Comparison of ENCODE assay signal across 19 cellular contexts in the genomic region with DNA sequence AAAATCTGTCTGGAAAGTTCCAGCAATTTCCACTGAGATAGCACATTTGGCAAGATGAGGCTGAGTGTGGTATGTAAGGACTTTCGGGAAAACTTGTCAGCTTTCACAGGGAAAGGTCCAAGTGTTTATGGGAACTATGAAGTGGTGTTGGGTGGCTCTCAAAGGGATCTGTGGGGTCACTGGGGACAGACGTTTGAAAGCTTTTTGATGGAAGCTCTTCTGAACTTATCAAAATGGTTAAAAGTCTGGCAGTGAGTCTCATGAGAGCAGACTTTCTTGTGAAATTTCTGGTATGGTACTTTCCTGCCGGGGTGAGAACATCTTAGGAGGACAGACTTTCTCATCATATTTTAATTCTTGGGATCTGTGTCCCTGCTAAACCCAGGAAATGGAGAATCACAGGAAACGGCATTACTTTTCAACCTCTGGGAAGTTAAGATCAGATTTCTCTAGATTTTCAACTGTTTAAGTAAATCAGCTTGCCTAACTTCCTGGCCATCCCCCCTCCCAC.
A peak's percentile ranks its signal among the peaks of the same experiment; 100 is the strongest.
DNase-seq lines count a peak whose midpoint lies in the region; FAIRE-seq and TF ChIP-seq lines count a peak whose summit lies in the region.
"Had no signal": no experiment of that assay in that cellular context is flagged by ENCODE, and none has a peak within 500 bp of the region (broad histone marks: within the 10 kb centered on the region; RNA-seq: fewer than 3 reads in every experiment).

No MANE protein-coding gene starts in this region.

- BruUV-seq in A673 (replicated peaks; lab: Mats Ljungman, UMichigan): no TSS peak

- TF ChIP-seq CTCF in A673 (conservative IDR thresholded peaks at IDR 0.05; ENCODE audit: low read depth, low read length) (no peak), chondrocyte (IDR thresholded peaks at IDR 0.05) (no peak), kidney (IDR thresholded peaks at IDR 0.05; ENCODE audit: borderline replicate concordance, extremely low read depth, insufficient read depth) (no peak), sigmoid colon (IDR thresholded peaks at IDR 0.05) (no peak)

- H3K9me3 Mint-ChIP-seq in chondrocyte (ENCODE audit: low read depth): peaks cover 14% of the 10 kb centered on the region

- H3K4me3 Mint-ChIP-seq in chondrocyte (ENCODE audit: unreplicated experiment): peak overlapping the region; percentile 2
- H3K4me3 Mint-ChIP-seq: naive thymus-derived CD8-positive, alpha-beta T cell; T-helper 17 cell had no signal

- H3K27me3 ChIP-seq in A673 (replicated peaks; ENCODE audit: insufficient read depth, low read depth, low read length, poor library complexity) (no peaks in the 10 kb centered on the region), sigmoid colon (no peaks in the 10 kb centered on the region)

- CTCF ChIA-PET in A673 (lab: Charles Lee): no interaction called here

- H3K36me3 ChIP-seq in A673 (ENCODE audit: insufficient read depth, low read length, poor library complexity, severe bottlenecking) (no peaks in the 10 kb centered on the region), kidney (ENCODE audit: control insufficient read depth in 1 of 2, insufficient read depth in 2 of 2, low read length in 2 of 2) (no peaks in the 10 kb centered on the region), sigmoid colon (no peaks in the 10 kb centered on the region)

- H3K36me3 Mint-ChIP-seq in chondrocyte (ENCODE audit: low read depth): peaks cover 8% of the 10 kb centered on the region
- H3K36me3 Mint-ChIP-seq: naive thymus-derived CD8-positive, alpha-beta T cell had no signal

- H3K27ac Mint-ChIP-seq in chondrocyte (ENCODE audit: unreplicated experiment): peak overlapping the region; percentile 91
- H3K27ac Mint-ChIP-seq: naive thymus-derived CD8-positive, alpha-beta T cell; T-helper 17 cell had no signal

- TF ChIP-seq POLR2A in sigmoid colon (IDR thresholded peaks at IDR 0.05) (no peak), H54 (IDR thresholded peaks at IDR 0.05; ENCODE audit: low read depth, low read length) (no peak)

- H3K4me1 ChIP-seq in A673 (ENCODE audit: insufficient read depth, low read length, poor library complexity, severe bottlenecking): peaks cover 22% of the 10 kb centered on the region
- no peaks in the 10 kb centered on the region for H3K4me1 ChIP-seq in kidney (ENCODE audit: control insufficient read depth in 1 of 2, insufficient read depth in 1 of 2, low read depth in 1 of 2, low read length in 2 of 2)
- peaks cover 0 to 20% (median 7%) of the 10 kb centered on the region in 4 donors for H3K4me1 ChIP-seq in sigmoid colon

- no peak for DNase-seq in A673 (ENCODE audit: low spot score)
- no peak for DNase-seq in chondrocyte (ENCODE audit: low spot score)
- DNase-seq in kidney: no peak
- no peak for DNase-seq in sigmoid colon
- no peak for DNase-seq in COR-L47 (lab: John Stamatoyannopoulos, UW)
- no peak for DNase-seq in effector CD4-positive, alpha-beta T cell
- DNase-seq in H54 (ENCODE audit: insufficient read length, low spot score): no peak
- DNase-seq in NCI-H526 treated with DMSO at 0.1 percent for 48 hours (lab: John Stamatoyannopoulos, UW): no peak
- DNase-seq: activated CD4-positive, alpha-beta T cell treated with anti-CD3 and anti-CD28 coated beads, Interleukin-2, amount 50 U/mL, for 4 hours; activated naive CD4-positive, alpha-beta T cell treated with anti-CD3 and anti-CD28 coated beads, Interleukin-2, amount 50 U/mL, for 16 hours; dermis blood vessel endothelial cell; DMS 273 treated with DMSO at 0.1 percent for 48 hours; naive thymus-derived CD8-positive, alpha-beta T cell; NCI-H2081 treated with DMSO at 0.1 percent for 48 hours; stimulated activated CD4-positive, alpha-beta T cell treated with anti-CD3 and anti-CD28 coated beads, Interleukin-2, amount 100 ng/mL, for 24 hours; stimulated activated naive CD8-positive, alpha-beta T cell treated with anti-CD3 and anti-CD28 coated beads, Interleukin-15, Interleukin-2, amounts not matched to agents 100 U/mL and 50 U/mL, for 24 hours; T-helper 17 cell had no signal

- no peak overlapping the region for H3K4me3 ChIP-seq in A673 (ENCODE audit: low read depth, low read length, poor library complexity, severe bottlenecking)
- no peak overlapping the region for H3K4me3 ChIP-seq in kidney (ENCODE audit: low read length in 2 of 2)
- H3K4me3 ChIP-seq in sigmoid colon: no peak overlapping the region
- H3K4me3 ChIP-seq: A549 had no signal

- WGBS in sigmoid colon, 2 donors: 61 to 62% methylated on average over 4 of the region's 4 CpGs

- no peaks in the 10 kb centered on the region for H3K27me3 Mint-ChIP-seq in chondrocyte (ENCODE audit: low read depth)
- H3K27me3 Mint-ChIP-seq: T-helper 17 cell had no signal

- FAIRE-seq in kidney (lab: Jason Lieb, UNC) (no peak), H54 (lab: Jason Lieb, UNC) (no peak)
- FAIRE-seq: A549 had no signal

- intact Hi-C loops in A673 (cut with micrococcal nuclease; ENCODE audit: unreplicated experiment) (no loop called here), kidney (cut with DNase I) (no loop called here), sigmoid colon (cut with DNase I) (no loop called here)

- H3K4me1 Mint-ChIP-seq in chondrocyte (ENCODE audit: low read depth): peaks cover 47% of the 10 kb centered on the region
- H3K4me1 Mint-ChIP-seq: naive thymus-derived CD8-positive, alpha-beta T cell; T-helper 17 cell had no signal

- H3K9ac ChIP-seq in kidney (ENCODE audit: low read length in 2 of 2): no peak overlapping the region
- H3K9ac ChIP-seq: KMS-11 had no signal

- peaks cover 8% of the 10 kb centered on the region for H3K9me3 ChIP-seq in A673 (ENCODE audit: low read depth, low read length, poor library complexity, severe bottlenecking)
- H3K9me3 ChIP-seq in kidney (ENCODE audit: control insufficient read depth in 1 of 2, low read length in 2 of 2): no peaks in the 10 kb centered on the region
- peaks cover 0 to 4% (median 0%) of the 10 kb centered on the region in 4 donors for H3K9me3 ChIP-seq in sigmoid colon

- H3K27ac ChIP-seq in A673 (ENCODE audit: low read depth, low read length, poor library complexity, severe bottlenecking) (peak overlapping the region; percentile 60), kidney (ENCODE audit: low read depth in 2 of 2, low read length in 2 of 2) (peak overlapping the region; percentile 17 to 61), sigmoid colon (peak overlapping the region; percentile 42 to 61 (median 48))
- H3K27ac ChIP-seq: A549, KMS-11 had no signal

- POLR2A ChIA-PET in A673 (lab: Charles Lee; ENCODE audit: low non-redundant PET): no interaction called here

- no peak for TF ChIP-seq EP300 in sigmoid colon (IDR thresholded peaks at IDR 0.05)
